In the genomic region with DNA sequence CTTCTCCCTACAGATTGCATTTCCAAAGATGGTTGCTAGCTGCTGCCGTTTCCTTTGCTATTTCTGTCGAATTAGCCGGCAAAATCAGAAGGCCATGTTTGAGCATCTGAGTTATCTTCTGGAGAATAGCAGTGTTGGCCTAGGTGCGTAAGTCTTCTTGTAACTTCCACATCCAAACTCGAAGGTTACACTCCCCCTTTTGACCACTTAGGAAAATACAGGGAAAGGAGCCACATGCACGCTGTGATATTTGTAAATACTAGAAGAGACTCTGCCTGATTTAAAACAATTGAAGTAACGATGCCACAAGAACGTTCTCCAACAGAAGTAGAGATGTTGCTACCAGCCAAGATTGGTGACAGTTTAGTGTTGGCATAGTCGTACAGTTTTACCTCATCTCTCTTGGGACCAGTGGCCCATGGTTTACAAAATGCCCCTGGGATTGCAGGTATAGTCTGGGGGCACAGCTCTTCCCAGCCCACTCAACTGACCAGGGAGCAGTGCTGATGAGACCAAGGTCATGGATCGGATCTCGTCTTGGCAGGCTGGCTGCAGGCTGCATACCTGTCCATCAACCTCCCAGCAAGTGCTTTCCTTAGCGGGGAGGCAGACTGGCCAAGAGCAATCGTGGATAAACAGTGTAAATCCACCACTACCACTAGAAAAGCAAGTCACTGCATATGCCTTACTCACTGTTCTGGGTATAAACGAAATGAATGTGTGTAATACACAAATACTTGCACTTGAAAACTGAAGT, we compare ENCODE assay signal across 9 cellular contexts.
DNase-seq lines count a peak whose midpoint lies in the region; ATAC-seq and TF ChIP-seq lines count a peak whose summit lies in the region.
"Had no signal": no experiment of that assay in that cellular context is flagged by ENCODE, and none has a peak within 500 bp of the region (broad histone marks: within the 10 kb centered on the region; RNA-seq: fewer than 3 reads in every experiment).

No MANE protein-coding gene starts in this region.

- POLR2A ChIA-PET in IMR-90 (lab: Charles Lee; ENCODE audit: unreplicated experiment): no interaction called here

- intact Hi-C loops in IMR-90 (cut with micrococcal nuclease) (loop anchor here (1.0 kb wide), 4 partner anchors 294 to 614 kb away; no protein-coding TSS in a partner anchor), left lung (cut with DNase I) (no loop called here), lower leg skin (cut with DNase I; ENCODE audit: low total_unique reads) (loop anchor here (5.0 kb wide), 1 partner anchor 408 kb away; no protein-coding TSS in a partner anchor)

- H2BK120ac ChIP-seq in IMR-90 (ENCODE audit: low read depth, low read length): no peak overlapping the region

- H3K14ac ChIP-seq in IMR-90 (replicated peaks; ENCODE audit: low read depth, low read length): no peak overlapping the region

- H3K27me3 ChIP-seq in IMR-90 (ENCODE audit: control insufficient read depth, insufficient read depth, low read length): peaks cover 19% of the 10 kb centered on the region
- peaks cover 3% of the 10 kb centered on the region for H3K27me3 ChIP-seq in brain microvascular endothelial cell (replicated peaks)
- H3K27me3 ChIP-seq in left lung: peaks cover 0 to 5% of the 10 kb centered on the region in 2 donors

- no peaks in the 10 kb centered on the region for H3K9me3 ChIP-seq in IMR-90 (ENCODE audit: control insufficient read depth, insufficient read depth, low read length)
- no peaks in the 10 kb centered on the region for H3K9me3 ChIP-seq in left lung

- H3K4me3 ChIP-seq in IMR-90 (ENCODE audit: insufficient read depth, low read depth, low read length) (no peak overlapping the region), brain microvascular endothelial cell (ENCODE audit: low read depth, low read length) (no peak overlapping the region), left lung (no peak overlapping the region), lower leg skin (ENCODE audit: low read depth, poor library complexity, severe bottlenecking) (no peak overlapping the region)

- H2AFZ ChIP-seq in IMR-90 (replicated peaks; ENCODE audit: low read length, poor library complexity): no peak overlapping the region

- H3K9ac ChIP-seq in IMR-90 (ENCODE audit: low read depth, low read length): no peak overlapping the region

- no peak overlapping the region for H2BK20ac ChIP-seq in IMR-90 (ENCODE audit: low read depth, low read length)

- no peak overlapping the region for H3K4me2 ChIP-seq in IMR-90 (ENCODE audit: low read depth, low read length)

- TF ChIP-seq RAD21 in IMR-90 (IDR thresholded peaks at IDR 0.05; ENCODE audit: low read length): no peak

- no peak for TF ChIP-seq POLR2A in IMR-90 (IDR thresholded peaks at IDR 0.05; ENCODE audit: low read depth, low read length)
- TF ChIP-seq POLR2A in lower leg skin (IDR thresholded peaks at IDR 0.05): no peak

- H3K36me3 ChIP-seq in IMR-90 (ENCODE audit: control insufficient read depth, insufficient read depth, low read length) (no peaks in the 10 kb centered on the region), brain microvascular endothelial cell (replicated peaks) (no peaks in the 10 kb centered on the region), left lung (no peaks in the 10 kb centered on the region)

- no peaks in the 10 kb centered on the region for H3K79me1 ChIP-seq in IMR-90 (ENCODE audit: low read depth in 1 of 2, low read length in 2 of 2)

- H3K56ac ChIP-seq in IMR-90 (ENCODE audit: extremely low read depth, insufficient read depth, low read length): no peak overlapping the region

- no peaks in the 10 kb centered on the region for H4K20me1 ChIP-seq in IMR-90 (ENCODE audit: insufficient read depth, low read length)

- no peak overlapping the region for H4K5ac ChIP-seq in IMR-90 (ENCODE audit: low read depth, low read length)

- dilution Hi-C loops in IMR-90 (cut with HindIII; ENCODE audit: low sequenced_read_pairs, unreplicated experiment): no loop called here

- BruUV-seq in IMR-90 (replicated peaks; lab: Mats Ljungman, UMichigan): no TSS peak

- no peak overlapping the region for H3K23ac ChIP-seq in IMR-90 (ENCODE audit: low read depth, low read length)

- H2BK5ac ChIP-seq in IMR-90 (ENCODE audit: low read depth, low read length, poor library complexity, severe bottlenecking): no peak overlapping the region

- H3K4me1 ChIP-seq in IMR-90 (ENCODE audit: control insufficient read depth, insufficient read depth, low read length): no peaks in the 10 kb centered on the region
- no peaks in the 10 kb centered on the region for H3K4me1 ChIP-seq in left lung

- DNase-seq in DMS114 treated with DMSO at 0.1 percent for 48 hours (lab: John Stamatoyannopoulos, UW; ENCODE audit: unreplicated experiment): peak; percentile 9
- peak; percentile 12 for DNase-seq in IMR-90
- DNase-seq in brain microvascular endothelial cell: no peak
- no peak for DNase-seq in left lung
- no peak for DNase-seq in HuH-7.5 (ENCODE audit: low spot score)
- no peak for DNase-seq in stimulated activated naive CD4-positive, alpha-beta T cell treated with Interleukin-2 at 50 U/mL for 16 hours (lab: John Stamatoyannopoulos, UW)
- DNase-seq in SIG-M5 (lab: John Stamatoyannopoulos, UW): no peak
- DNase-seq in lower leg skin (ENCODE audit: low spot score in 2 of 2): no peak
- DNase-seq: NCI-H146 had no signal

- no peak overlapping the region for H4K91ac ChIP-seq in IMR-90 (ENCODE audit: insufficient read depth, low read depth, low read length)

- H2AK9ac ChIP-seq in IMR-90 (replicated peaks; ENCODE audit: low read depth, low read length, poor library complexity): no peak overlapping the region

- no peak overlapping the region for H2BK15ac ChIP-seq in IMR-90 (ENCODE audit: low read depth, low read length)

- no peak overlapping the region for H3K18ac ChIP-seq in IMR-90 (ENCODE audit: low read depth, low read length)

- CTCF ChIA-PET in IMR-90 (lab: Yijun Ruan, JAX): interaction anchor here (0.6 to 1.7 kb wide), 19 partner anchors 9 to 670 kb away, joined by 3 to 29 read pairs (median 3); no protein-coding TSS in a partner anchor

- no peak overlapping the region for H4K8ac ChIP-seq in IMR-90 (ENCODE audit: low read depth in 2 of 2, low read length in 2 of 2)

- WGBS in IMR-90 (ENCODE audit: extremely low coverage in 2 of 2, insufficient read length in 1 of 2), 2 experiments: 80% methylated on average over 1 of the region's 14 CpGs; no CpG with 5 or more reads in 1 of the 2 experiments
- 75 to 78% methylated on average over 14 of the region's 14 CpGs for WGBS in lower leg skin, 2 donors

- TF ChIP-seq CTCF in IMR-90 (conservative IDR thresholded peaks at IDR 0.05; ENCODE audit: low read depth, low read length) (0 out of 2 replicates have a peak, but pooled peaks have one; percentile 25), brain microvascular endothelial cell (IDR thresholded peaks at IDR 0.05; ENCODE audit: low read depth, low read length, missing control alignments) (peak; percentile 54), left lung (IDR thresholded peaks at IDR 0.05) (no peak), lower leg skin (IDR thresholded peaks at IDR 0.05) (no peak)

- in situ Hi-C loops in IMR-90 (cut with MboI; ENCODE audit: low sequenced_read_pairs) (loop anchor here (10.0 to 25.0 kb wide), 3 partner anchors 395 to 638 kb away; no protein-coding TSS in a partner anchor), brain microvascular endothelial cell (cut with HindIII; ENCODE audit: low pct_ligation_motif_present, low sequenced_read_pairs) (loop anchor here (25.0 kb wide), 1 partner anchor 463 kb away; no protein-coding TSS in a partner anchor)

- H3K4ac ChIP-seq in IMR-90 (ENCODE audit: low read depth, low read length): no peak overlapping the region

- H2AK5ac ChIP-seq in IMR-90 (ENCODE audit: low read depth, low read length): no peak overlapping the region

- no peak for ATAC-seq in IMR-90 (ENCODE audit: low read depth)
- peak; percentile 26 for ATAC-seq in left lung

- no peaks in the 10 kb centered on the region; the same call in 1 of the 2 replicates for H3K9me1 ChIP-seq in IMR-90 (ENCODE audit: insufficient read depth, low read length)

- H3K27ac ChIP-seq in IMR-90 (ENCODE audit: insufficient read depth, low read length) (no peak overlapping the region), brain microvascular endothelial cell (no peak overlapping the region), left lung (no peak overlapping the region)

TF ChIP-seq in IMR-90, 13 proteins besides CTCF, POLR2A, EP300 and RAD21:
- no peak for TF ChIP-seq NFE2L2 (IDR thresholded peaks at IDR 0.05; ENCODE audit: low read depth, low read length)
- TF ChIP-seq CEBPB (IDR thresholded peaks at IDR 0.05; ENCODE audit: low read depth, low read length): no peak
- TF ChIP-seq, protein P1, sequence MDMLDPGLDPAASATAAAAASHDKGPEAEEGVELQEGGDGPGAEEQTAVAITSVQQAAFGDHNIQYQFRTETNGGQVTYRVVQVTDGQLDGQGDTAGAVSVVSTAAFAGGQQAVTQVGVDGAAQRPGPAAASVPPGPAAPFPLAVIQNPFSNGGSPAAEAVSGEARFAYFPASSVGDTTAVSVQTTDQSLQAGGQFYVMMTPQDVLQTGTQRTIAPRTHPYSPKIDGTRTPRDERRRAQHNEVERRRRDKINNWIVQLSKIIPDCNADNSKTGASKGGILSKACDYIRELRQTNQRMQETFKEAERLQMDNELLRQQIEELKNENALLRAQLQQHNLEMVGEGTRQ (IDR thresholded peaks at IDR 0.05; ENCODE audit: low read depth, low read length): no peak
- TF ChIP-seq BHLHE40 (IDR thresholded peaks at IDR 0.05; ENCODE audit: low read depth, low read length): no peak

Comparison
In these comparisons a context has a peak if more than half of its experiments do, and no peak if none do; other contexts are left out.
1. DNase-seq: peak in DMS114 treated with DMSO at 0.1 percent for 48 hours (single experiment) and IMR-90 (single experiment); none in brain microvascular endothelial cell (single experiment), left lung (0 of 2), HuH-7.5 (single experiment), stimulated activated naive CD4-positive, alpha-beta T cell treated with Interleukin-2 at 50 U/mL for 16 hours (single experiment), SIG-M5 (single experiment) and lower leg skin (0 of 2).
2. CTCF ChIP-seq: peak in IMR-90 (single experiment) and brain microvascular endothelial cell (single experiment); none in left lung (0 of 2) and lower leg skin (0 of 3).
3. intact Hi-C loops: an anchor here in IMR-90 (1.0 kb wide) and lower leg skin (5.0 kb wide); none called in left lung.